Comparison of ENCODE assay signal across 8 cellular contexts in the genomic region with DNA sequence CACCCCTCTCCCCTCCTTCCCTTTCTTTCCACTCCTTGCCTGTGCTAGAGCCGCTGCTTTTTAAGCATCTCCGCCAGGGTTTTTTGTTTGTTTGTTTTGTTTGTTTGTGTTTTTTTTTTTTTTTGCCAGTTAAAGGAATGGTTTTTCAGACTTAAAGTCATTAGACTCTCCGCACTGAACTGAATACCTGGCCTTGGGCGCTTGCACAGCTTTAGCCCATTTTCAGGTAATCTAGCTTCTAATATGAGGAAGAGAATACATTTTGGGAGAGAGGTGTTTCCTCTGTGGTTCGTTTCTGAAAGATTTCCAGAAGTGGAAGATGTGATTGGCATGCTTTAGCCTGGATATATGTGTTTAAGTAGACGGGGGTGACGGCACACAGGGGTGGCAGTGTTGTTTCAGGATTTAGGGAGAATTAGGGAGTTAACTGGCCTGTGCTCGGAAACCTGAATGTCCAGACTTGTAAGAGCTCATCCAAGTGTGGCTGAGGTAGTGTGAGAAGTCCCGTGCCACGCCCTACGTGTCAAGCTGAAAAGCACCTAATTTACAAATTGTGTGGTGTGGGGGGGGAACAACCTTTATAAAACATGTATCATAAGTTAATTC. TPM values are rescaled to one million over a fixed set of nuclear protein-coding genes. Genes with fewer than 3 reads are reported as not detected.
DNase-seq lines count a peak whose midpoint lies in the region; FAIRE-seq and TF ChIP-seq lines count a peak whose summit lies in the region.

No MANE protein-coding gene starts in this region.

- peaks cover 20% of the 10 kb centered on the region; the same call in 1 of the 2 replicates for H3K4me1 ChIP-seq in ES-I3 (ENCODE audit: insufficient read depth, low read length)
- peaks cover 11% of the 10 kb centered on the region for H3K4me1 ChIP-seq in parathyroid adenoma

- H3K4me3 ChIP-seq in Jurkat, Clone E6-1 (ENCODE audit: low read length), result peak overlapping the region; percentile 77
- peak overlapping the region; percentile 92 for H3K4me3 ChIP-seq in parathyroid adenoma (ENCODE audit: low read depth, low read length)

- H3K9ac ChIP-seq in ES-I3 (ENCODE audit: low read depth, low read length), result peak overlapping the region; percentile 66
- H3K9ac ChIP-seq in parathyroid adenoma, result peak overlapping the region; percentile 55

- H3K9me3 ChIP-seq in ES-I3 (ENCODE audit: control insufficient read depth, insufficient read depth, low read length) (no peaks in the 10 kb centered on the region), parathyroid adenoma (ENCODE audit: control insufficient read depth, low read length) (no peaks in the 10 kb centered on the region)

- peak overlapping the region; percentile 99 for H2AFZ ChIP-seq in parathyroid adenoma

- peaks cover 38% of the 10 kb centered on the region for H3K79me2 ChIP-seq in parathyroid adenoma

- H3K27ac ChIP-seq in parathyroid adenoma, result peak overlapping the region; percentile 94

- H3K36me3 ChIP-seq in ES-I3 (ENCODE audit: insufficient read depth, low read length), result no peaks in the 10 kb centered on the region
- no peaks in the 10 kb centered on the region for H3K36me3 ChIP-seq in parathyroid adenoma (ENCODE audit: control insufficient read depth, insufficient read depth, low read length)

- no peak for DNase-seq in Jurkat, Clone E6-1 (ENCODE audit: low read depth, low spot score)
- peak; percentile 23 for DNase-seq in activated CD4-positive, alpha-beta T cell treated with anti-CD3 and anti-CD28 coated beads, Interleukin-2, amount 50 U/mL, for 1 hour
- DNase-seq in fibroblast of peridontal ligament (ENCODE audit: extremely low read depth) (peak; percentile 64), mesenteric fat pad (ENCODE audit: low spot score) (no peak), HTR-8/SVneo (ENCODE audit: insufficient read length, low spot score) (no peak), cortex of kidney (lab: John Stamatoyannopoulos, UW) (no peak)

- no peak for TF ChIP-seq CTCF in parathyroid adenoma (IDR thresholded peaks at IDR 0.05)

- no peak for FAIRE-seq in HTR-8/SVneo (lab: Jason Lieb, UNC)

- peak overlapping the region; percentile 97 for H3K4me2 ChIP-seq in parathyroid adenoma (ENCODE audit: low read length)

- no peaks in the 10 kb centered on the region for H3K27me3 ChIP-seq in parathyroid adenoma (ENCODE audit: control insufficient read depth, insufficient read depth, low read length)

RNA-seq across cellular contexts. Expression of a gene that starts 0.9 kb away (rescaled TPM):
- polyA plus RNA-seq in Jurkat, Clone E6-1 (2012; ENCODE audit: insufficient read depth, insufficient read length), result 32.3 TPM
- total RNA-seq in mesenteric fat pad, result 26.7 TPM

RNA-seq across cellular contexts. Expression of a gene that starts 58.1 kb away (rescaled TPM):
- polyA plus RNA-seq in Jurkat, Clone E6-1 (2012; ENCODE audit: insufficient read depth, insufficient read length), result 26.6 TPM
- 13.9 TPM for total RNA-seq in mesenteric fat pad

Comparison
In these comparisons a context has a peak if more than half of its experiments do, and no peak if none do; other contexts are left out.
1. DNase-seq: peak in activated CD4-positive, alpha-beta T cell treated with anti-CD3 and anti-CD28 coated beads, Interleukin-2, amount 50 U/mL, for 1 hour (single experiment) and fibroblast of peridontal ligament (single experiment); none in Jurkat, Clone E6-1 (single experiment), mesenteric fat pad (single experiment), HTR-8/SVneo (single experiment) and cortex of kidney (single experiment).